Comparison of ENCODE assay signal across 19 cellular contexts in the genomic region with DNA sequence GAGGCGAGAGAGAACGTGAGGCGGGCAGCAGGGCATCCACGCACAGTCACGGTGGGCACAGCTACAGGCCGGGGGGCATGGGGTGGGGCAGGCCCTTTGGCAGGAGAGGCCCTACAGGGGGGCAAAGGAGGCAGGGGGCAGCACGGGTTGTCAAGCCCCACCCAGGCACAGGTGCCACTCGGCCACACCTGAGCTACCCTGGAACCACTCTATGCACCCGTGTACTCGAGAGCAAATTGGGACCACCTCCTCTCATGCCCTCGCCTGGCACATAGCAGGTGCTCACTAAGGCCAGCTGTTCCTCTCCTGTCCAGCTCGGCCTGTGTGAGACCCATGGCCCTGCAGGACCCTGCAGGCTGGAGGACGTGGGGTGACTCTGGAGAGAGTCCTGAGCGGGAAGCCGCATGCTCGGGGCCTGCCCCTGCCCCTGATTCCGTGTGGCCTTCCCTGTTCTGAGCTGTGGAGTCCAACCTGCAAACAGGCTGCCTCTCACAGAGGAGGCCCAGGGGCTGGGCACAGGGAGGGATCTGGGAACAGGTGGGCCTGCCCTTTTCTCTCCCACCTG. TPM values are rescaled to one million over a fixed set of nuclear protein-coding genes. Genes with fewer than 3 reads are reported as not detected.
A peak's percentile ranks its signal among the peaks of the same experiment; 100 is the strongest.
DNase-seq lines count a peak whose midpoint lies in the region; ATAC-seq and TF ChIP-seq lines count a peak whose summit lies in the region.
"Had no signal": no experiment of that assay in that cellular context is flagged by ENCODE, and none has a peak within 500 bp of the region (broad histone marks: within the 10 kb centered on the region; RNA-seq: fewer than 3 reads in every experiment).

No MANE protein-coding gene starts in this region.

- intact Hi-C loops in cardiac septum (cut with DNase I) (no loop called here), natural killer cell (cut with micrococcal nuclease) (no loop called here)

- WGBS in tibial nerve, 2 donors = 84 to 93% methylated on average over 11 to 17 of the region's 17 CpGs

- no peak for TF ChIP-seq CTCF in natural killer cell (IDR thresholded peaks at IDR 0.05)
- no peak for TF ChIP-seq CTCF in type B pancreatic cell (conservative IDR thresholded peaks at IDR 0.05)
- TF ChIP-seq CTCF in tibial nerve (IDR thresholded peaks at IDR 0.05) = no peak

- H3K4me1 Mint-ChIP-seq in activated T-cell treated with anti-CD3 and anti-CD28 coated beads, Interleukin-2, amount 50 U/mL, for 24 hours (ENCODE audit: low read depth) = no peaks in the 10 kb centered on the region
- H3K4me1 Mint-ChIP-seq in natural killer cell = no peaks in the 10 kb centered on the region
- H3K4me1 Mint-ChIP-seq in type B pancreatic cell (ENCODE audit: unreplicated experiment) = no peaks in the 10 kb centered on the region
- H3K4me1 Mint-ChIP-seq: activated CD8-positive, alpha-beta memory T cell treated with anti-CD3 and anti-CD28 coated beads, Interleukin-2, amount 10 ng/mL, durations not matched to agents 7 days and 5 days; B cell; stimulated activated memory B cell treated with anti-CD40 and anti-IgM and Interleukin-4, amounts not matched to agents 10 μg/mL and 1 μg/mL and 100 μg/mL, for 72 hours had no signal

- H3K27ac Mint-ChIP-seq in activated T-cell treated with anti-CD3 and anti-CD28 coated beads, Interleukin-2, amount 50 U/mL, for 24 hours = no peak overlapping the region
- H3K27ac Mint-ChIP-seq in natural killer cell (no peak overlapping the region), type B pancreatic cell (no peak overlapping the region)
- H3K27ac Mint-ChIP-seq: activated CD8-positive, alpha-beta memory T cell treated with anti-CD3 and anti-CD28 coated beads, Interleukin-2, amount 10 ng/mL, durations not matched to agents 7 days and 5 days; B cell; stimulated activated memory B cell treated with anti-CD40 and anti-IgM and Interleukin-4, amounts not matched to agents 10 μg/mL and 1 μg/mL and 100 μg/mL, for 72 hours had no signal

- no peak overlapping the region for H3K4me3 Mint-ChIP-seq in activated T-cell treated with anti-CD3 and anti-CD28 coated beads, Interleukin-2, amount 50 U/mL, for 24 hours
- H3K4me3 Mint-ChIP-seq in natural killer cell (no peak overlapping the region), type B pancreatic cell (no peak overlapping the region)
- H3K4me3 Mint-ChIP-seq: activated CD8-positive, alpha-beta memory T cell treated with anti-CD3 and anti-CD28 coated beads, Interleukin-2, amount 10 ng/mL, durations not matched to agents 7 days and 5 days; B cell; stimulated activated memory B cell treated with anti-CD40 and anti-IgM and Interleukin-4, amounts not matched to agents 10 μg/mL and 1 μg/mL and 100 μg/mL, for 72 hours had no signal

- H3K27me3 Mint-ChIP-seq in activated T-cell treated with anti-CD3 and anti-CD28 coated beads, Interleukin-2, amount 50 U/mL, for 24 hours = no peaks in the 10 kb centered on the region
- H3K27me3 Mint-ChIP-seq in natural killer cell (ENCODE audit: low read depth in 2 of 2) (no peaks in the 10 kb centered on the region), type B pancreatic cell (no peaks in the 10 kb centered on the region)
- H3K27me3 Mint-ChIP-seq: B cell; stimulated activated memory B cell treated with anti-CD40 and anti-IgM and Interleukin-4, amounts not matched to agents 10 μg/mL and 1 μg/mL and 100 μg/mL, for 72 hours had no signal

- TF ChIP-seq POLR2A in tibial nerve (IDR thresholded peaks at IDR 0.05) = no peak

- no peaks in the 10 kb centered on the region for H3K27me3 ChIP-seq in tibial nerve

- peak; percentile 18 for DNase-seq in activated T-cell treated with anti-CD3 and anti-CD28 coated beads, Interleukin-2, amount 50 U/mL, for 24 hours
- DNase-seq in activated T-cell treated with anti-CD3 and anti-CD28 coated beads for 4 hours (no peak), cardiac septum (ENCODE audit: low spot score) (peak; percentile 74), natural killer cell (peak; percentile 11), type B pancreatic cell (ENCODE audit: extremely low spot score, unreplicated experiment) (peak; percentile 63), tibial nerve (ENCODE audit: low spot score in 2 of 2) (no peak), dermis blood vessel endothelial cell (no peak), cortex of kidney (lab: John Stamatoyannopoulos, UW) (no peak)
- DNase-seq: activated gamma-delta T cell, cerebellar nuclear complex, GM23248, mesenchymal stem cell, NCI-H1048, NCI-H2029, NCI-H345, T1000 had no signal

- peaks cover 0 to 97% (median 16%) of the 10 kb centered on the region in 3 donors for H3K36me3 ChIP-seq in tibial nerve

- peaks cover 0 to 44% (median 11%) of the 10 kb centered on the region in 4 donors for H3K9me3 ChIP-seq in tibial nerve

- H3K36me3 Mint-ChIP-seq in activated T-cell treated with anti-CD3 and anti-CD28 coated beads, Interleukin-2, amount 50 U/mL, for 24 hours (ENCODE audit: low read depth) = peaks cover 12% of the 10 kb centered on the region
- H3K36me3 Mint-ChIP-seq in natural killer cell (peaks cover 9% of the 10 kb centered on the region), type B pancreatic cell (peaks cover 40% of the 10 kb centered on the region)

- ATAC-seq in natural killer cell = peak in 1 of 3 donors; percentile 28
- ATAC-seq: activated CD8-positive, alpha-beta memory T cell treated with anti-CD3 and anti-CD28 coated beads, Interleukin-2, amount 10 ng/mL, durations not matched to agents 7 days and 5 days had no signal

- no peak overlapping the region for H3K4me3 ChIP-seq in tibial nerve
- H3K4me3 ChIP-seq: GM23248 had no signal

- peaks cover 16% of the 10 kb centered on the region for H3K9me3 Mint-ChIP-seq in activated T-cell treated with anti-CD3 and anti-CD28 coated beads, Interleukin-2, amount 50 U/mL, for 24 hours
- H3K9me3 Mint-ChIP-seq in natural killer cell = peaks cover 4 to 6% of the 10 kb centered on the region in 2 donors
- no peaks in the 10 kb centered on the region for H3K9me3 Mint-ChIP-seq in type B pancreatic cell

- no peaks in the 10 kb centered on the region for H3K4me1 ChIP-seq in tibial nerve

- H3K27ac ChIP-seq in tibial nerve = no peak overlapping the region
- H3K27ac ChIP-seq: GM23248 had no signal

- no peak for TF ChIP-seq EP300 in tibial nerve (IDR thresholded peaks at IDR 0.05)

RNA-seq across cellular contexts. Expression of a gene that starts 31.4 kb away (rescaled TPM):
- total RNA-seq in cardiac septum (1.3 TPM), natural killer cell (1 to 10 TPM; 2.2 to 6.8 (median 4.1) TPM), type B pancreatic cell (ENCODE audit: low replicate concordance) (0.76 and 6.8 TPM in 2 replicates), tibial nerve (10 to 100 TPM in 1 of 4 donors, 1 to 10 TPM in 3; 2.9 to 16.4 (median 5.9) TPM), dermis blood vessel endothelial cell (0.34 and 0.37 TPM in 2 replicates)

Comparison
In these comparisons a context has a peak if more than half of its experiments do, and no peak if none do; other contexts are left out.
1. DNase-seq: peak in activated T-cell treated with anti-CD3 and anti-CD28 coated beads, Interleukin-2, amount 50 U/mL, for 24 hours (single experiment), cardiac septum (single experiment), natural killer cell (single experiment) and type B pancreatic cell (single experiment); none in activated T-cell treated with anti-CD3 and anti-CD28 coated beads for 4 hours (single experiment), tibial nerve (0 of 2), dermis blood vessel endothelial cell (single experiment) and cortex of kidney (single experiment).